In genomic region chr7:36765605-36766004, GRCh38 we compare ENCODE assay signal across 16 cellular contexts. TPM values are rescaled to one million over a fixed set of nuclear protein-coding genes. Genes with fewer than 3 reads are reported as not detected.
A peak's percentile ranks its signal among the peaks of the same experiment; 100 is the strongest.
DNase-seq lines count a peak whose midpoint lies in the region; ATAC-seq, FAIRE-seq and TF ChIP-seq lines count a peak whose summit lies in the region.
"Had no signal": no experiment of that assay in that cellular context is flagged by ENCODE, and none has a peak within 500 bp of the region (broad histone marks: within the 10 kb centered on the region; RNA-seq: fewer than 3 reads in every experiment).

No MANE protein-coding gene starts in this region.

- no peak overlapping the region for H3K18ac ChIP-seq in H1 (ENCODE audit: extremely low read depth, low read length)

- H4K5ac ChIP-seq in H1 (ENCODE audit: insufficient read length, low read depth, low read length), result no peak overlapping the region

- POLR2A ChIA-PET in H1 (lab: Charles Lee; ENCODE audit: partially characterized antibody), result interaction anchor here (0.6 kb wide), 1 partner anchor 722 kb away, joined by 5 read pairs; no protein-coding TSS in a partner anchor

- peak overlapping the region in 1 of 2 donors; percentile 18 for H3K4me3 Mint-ChIP-seq in activated T-cell treated with anti-CD3 and anti-CD28 coated beads, Interleukin-2, amount 50 U/mL, for 72 hours

- DNase-seq in activated T-cell treated with anti-CD3 and anti-CD28 coated beads, Interleukin-2, amount 50 U/mL, for 72 hours, result no peak
- no peak for DNase-seq in activated T-cell treated with anti-CD3 and anti-CD28 coated beads, Interleukin-2, amount 50 U/mL, for 1 hour
- DNase-seq in NB4 (ENCODE audit: low read depth) (peak; percentile 83), H1 (ENCODE audit: low read depth in 1 of 2, low spot score in 2 of 2) (no peak), KG1 (lab: John Stamatoyannopoulos, UW) (no peak)
- DNase-seq in stimulated activated naive CD8-positive, alpha-beta T cell treated with anti-CD3 and anti-CD28 coated beads, Interleukin-15, Interleukin-2, amounts not matched to agents 100 U/mL and 50 U/mL, for 24 hours, result no peak
- DNase-seq: activated T-cell treated with anti-CD3 and anti-CD28 coated beads for 4 hours, amniotic stem cell, midbrain, NCI-H1105, NCI-H2227 treated with DMSO at 0.1 percent for 48 hours, spleen had no signal

- H3K9ac ChIP-seq in H1 (replicated peaks in 1 of 4; ENCODE audit: extremely low read depth in 1 of 4, low read depth in 3 of 4, low read length in 3 of 4), result no peak overlapping the region

- H3K27ac Mint-ChIP-seq in activated T-cell treated with anti-CD3 and anti-CD28 coated beads, Interleukin-2, amount 50 U/mL, for 72 hours, result no peak overlapping the region

- peaks cover 3 to 4% of the 10 kb centered on the region in 2 donors for H3K9me3 Mint-ChIP-seq in activated T-cell treated with anti-CD3 and anti-CD28 coated beads, Interleukin-2, amount 50 U/mL, for 72 hours

- H3K27ac ChIP-seq in H1 (ENCODE audit: low read depth, low read length), result no peak overlapping the region
- H3K27ac ChIP-seq: spleen had no signal

- H3K23ac ChIP-seq in H1 (ENCODE audit: insufficient read length), result no peak overlapping the region

- H4K91ac ChIP-seq in H1 (replicated peaks; ENCODE audit: insufficient read length, low read length), result no peak overlapping the region

- H3K4me1 ChIP-seq in H1 (replicated peaks in 1 of 4; ENCODE audit: control insufficient read depth in 3 of 4, insufficient read depth in 4 of 4, low read length in 3 of 4), result peaks cover 0 to 14% (median 5%) of the 10 kb centered on the region in 4 experiments; a peak in 5 of 7 replicates

- no peak overlapping the region for H2AK5ac ChIP-seq in H1 (ENCODE audit: low read depth, low read length)

- no peak overlapping the region for H2BK5ac ChIP-seq in H1 (ENCODE audit: low read depth, low read length)

- H3K4me3 ChIP-seq in NB4 (ENCODE audit: low read depth, low read length) (no peak overlapping the region), H1 (ENCODE audit: extremely low read depth in 1 of 4, insufficient read depth in 2 of 4, low read depth in 3 of 4, low read length in 4 of 4) (no peak overlapping the region)
- H3K4me3 ChIP-seq: spleen had no signal

- H3K79me2 ChIP-seq in H1 (ENCODE audit: control insufficient read depth in 1 of 2, insufficient read depth in 2 of 2, low read length in 2 of 2), result no peaks in the 10 kb centered on the region

- peaks cover 25% of the 10 kb centered on the region for H3K4me1 Mint-ChIP-seq in activated T-cell treated with anti-CD3 and anti-CD28 coated beads, Interleukin-2, amount 50 U/mL, for 72 hours (ENCODE audit: low read depth)

- no peak overlapping the region for H3K4ac ChIP-seq in H1 (replicated peaks; ENCODE audit: insufficient read length, low read depth, low read length)

- no peak overlapping the region for H4K8ac ChIP-seq in H1 (ENCODE audit: extremely low read depth, insufficient read depth, low read length)

- H2BK12ac ChIP-seq in H1 (ENCODE audit: low read depth, low read length), result no peak overlapping the region

- no peaks in the 10 kb centered on the region for H3K36me3 Mint-ChIP-seq in activated T-cell treated with anti-CD3 and anti-CD28 coated beads, Interleukin-2, amount 50 U/mL, for 72 hours (ENCODE audit: insufficient read depth in 2 of 2)

- peak; percentile 42 for FAIRE-seq in H1 (lab: Jason Lieb, UNC)
- FAIRE-seq: endothelial cell of umbilical vein, keratinocyte had no signal

- CTCF ChIA-PET in H1 (lab: Charles Lee; ENCODE audit: partially characterized antibody), result interaction anchor here (0.9 to 1.6 kb wide), 5 partner anchors 9 to 44 kb away, joined by 3 to 5 read pairs (median 3); no protein-coding TSS in a partner anchor

- H2BK15ac ChIP-seq in H1 (ENCODE audit: low read length), result peak overlapping the region; percentile 23; the same call in 1 of the 2 replicates

- H2BK120ac ChIP-seq in H1 (replicated peaks; ENCODE audit: low read depth, low read length), result no peak overlapping the region

- no peak overlapping the region for H3K56ac ChIP-seq in H1 (replicated peaks; ENCODE audit: insufficient read length, low read depth, low read length)

- no peaks in the 10 kb centered on the region for H3K23me2 ChIP-seq in H1 (ENCODE audit: low read depth, low read length)

- no peaks in the 10 kb centered on the region for H3K27me3 Mint-ChIP-seq in activated T-cell treated with anti-CD3 and anti-CD28 coated beads, Interleukin-2, amount 50 U/mL, for 72 hours (ENCODE audit: low read depth)

- TF ChIP-seq RAD21 in H1 (IDR thresholded peaks at IDR 0.05 in 1 of 2, conservative IDR thresholded peaks at IDR 0.05 in 1 of 2; ENCODE audit: low read depth in 2 of 2, low read length in 2 of 2), result no peak

- H3K14ac ChIP-seq in H1 (ENCODE audit: insufficient read length), result no peak overlapping the region

- H2AFZ ChIP-seq in H1 (ENCODE audit: low read length), result no peak overlapping the region; the same call in 1 of the 2 replicates

- H2BK20ac ChIP-seq in H1 (ENCODE audit: low read length), result no peak overlapping the region

- peak; percentile 30 to 60 for ATAC-seq in activated T-cell treated with anti-CD3 and anti-CD28 coated beads, Interleukin-2, amount 50 U/mL, for 72 hours (replicated peaks in 1 of 2)
- ATAC-seq in stimulated activated naive CD8-positive, alpha-beta T cell treated with anti-CD3 and anti-CD28 coated beads, Interleukin-15, Interleukin-2, amounts not matched to agents 100 U/mL and 50 U/mL, for 24 hours, result peak; percentile 90
- ATAC-seq in GM21576 (IDR thresholded peaks at IDR 0.05; ENCODE audit: unreplicated experiment) (no peak), GM18858 (IDR thresholded peaks at IDR 0.05; ENCODE audit: unreplicated experiment) (no peak)

- H3K79me1 ChIP-seq in H1 (ENCODE audit: low read depth, low read length), result no peaks in the 10 kb centered on the region

- 65% methylated on average over 4 of the region's 4 CpGs; no CpG with 5 or more reads in 1 of the 2 experiments for WGBS in H1 (ENCODE audit: extremely low coverage in 1 of 2, insufficient coverage in 1 of 2, insufficient read length in 1 of 2, insufficient replicate concordance in 2 of 2, low coverage in 1 of 2, low lambda C conversion rate in 2 of 2, missing lambda C conversion rate in 1 of 2), 2 experiments

- no peak for TF ChIP-seq POLR2A in NB4 (IDR thresholded peaks at IDR 0.05; ENCODE audit: extremely low read depth, insufficient read length)
- TF ChIP-seq POLR2A in H1 (IDR thresholded peaks at IDR 0.05; ENCODE audit: control extremely low read depth in 1 of 2, low read depth in 2 of 2, low read length in 2 of 2), result no peak

- no peak for TF ChIP-seq EP300 in H1 (IDR thresholded peaks at IDR 0.05; ENCODE audit: borderline replicate concordance in 1 of 2, low read depth in 2 of 2, low read length in 2 of 2)

- H3K9me3 ChIP-seq in H1 (ENCODE audit: insufficient read depth in 2 of 2, low read depth in 1 of 2, low read length in 1 of 2), result no peaks in the 10 kb centered on the region
- H3K9me3 ChIP-seq: spleen had no signal

- no peaks in the 10 kb centered on the region for H3K36me3 ChIP-seq in H1 (ENCODE audit: control insufficient read depth in 2 of 4, insufficient read depth in 4 of 4, low read length in 3 of 4)
- H3K36me3 ChIP-seq: spleen had no signal

- H3K27me3 ChIP-seq in H1 (replicated peaks in 1 of 4; ENCODE audit: control insufficient read depth in 3 of 4, extremely low read depth in 1 of 4, insufficient read depth in 3 of 4, low read length in 3 of 4), result no peaks in the 10 kb centered on the region; a peak in 1 of 7 replicates
- H3K27me3 ChIP-seq: spleen had no signal

- no peak overlapping the region for H3K4me2 ChIP-seq in H1 (ENCODE audit: insufficient read depth in 1 of 2, low read depth in 2 of 2, low read length in 2 of 2)

- TF ChIP-seq CTCF in NB4 (IDR thresholded peaks at IDR 0.05; ENCODE audit: low read depth, low read length) (no peak), H1 (IDR thresholded peaks at IDR 0.05; ENCODE audit: control extremely low read depth in 1 of 3, insufficient read depth in 1 of 3, low read depth in 1 of 3, low read length in 3 of 3) (no peak)

- H4K20me1 ChIP-seq in H1 (replicated peaks in 1 of 2; ENCODE audit: control insufficient read depth in 1 of 2, insufficient read depth in 2 of 2, low read length in 2 of 2), result no peaks in the 10 kb centered on the region

TF ChIP-seq in H1, 55 proteins besides CTCF, POLR2A, EP300 and RAD21:
- peak; percentile 19; the same call in 1 of the 2 replicates for TF ChIP-seq ATF3 (IDR thresholded peaks at IDR 0.05; ENCODE audit: insufficient read depth, low read depth, low read length)
- TF ChIP-seq USF2 (IDR thresholded peaks at IDR 0.05; ENCODE audit: low read length), result peak; percentile 82
- no peak for TF ChIP-seq MAX (IDR thresholded peaks at IDR 0.05)
- TF ChIP-seq SIX5 (IDR thresholded peaks at IDR 0.05; ENCODE audit: low read depth, low read length), result peak; percentile 56

RNA-seq across cellular contexts. Expression of gene AOAH, which starts 41.3 kb away (rescaled TPM):
- 10 to 100 TPM; 18.8 to 23.5 TPM for total RNA-seq in activated T-cell treated with anti-CD3 and anti-CD28 coated beads, Interleukin-2, amount 50 U/mL, for 72 hours
- 0.55 TPM in 1 of 2 replicates, not detected in the other for total RNA-seq in H1 (2021; fragmentation: NEBNext Ultra II Directional; extraction: Animal tissue kit (Norgen Biotek cat#: 25700))
- polyA plus RNA-seq in H1 (2011; rRNA removed), result 0.08 and 0.30 TPM in 2 replicates
- 0.30 TPM for polyA plus RNA-seq in H1 (2011; cell fraction: cytosol; rRNA removed)
- 0.39 TPM for polyA plus RNA-seq in H1 (2011; cell fraction: nucleus; rRNA removed)
- 0.29 to 0.45 TPM in 2 of 4 replicates, not detected in the others for polyA plus RNA-seq in H1 (2012, experiment 1 of 2)
- not detected for polyA plus RNA-seq in H1 (2012, experiment 2 of 2)
- polyA plus RNA-seq in H1 (2013, experiment 1 of 2), result 0.10 TPM
- polyA plus RNA-seq in H1 (2013, experiment 2 of 2), result 0.07 TPM
- polyA minus RNA-seq in H1 (2011; rRNA and poly(A)+ RNA removed), result 0.54 TPM in 2 replicates
- polyA minus RNA-seq in H1 (2011; cell fraction: cytosol; rRNA and poly(A)+ RNA removed), result not detected
- 2.3 TPM for polyA minus RNA-seq in H1 (2011; cell fraction: nucleus; rRNA and poly(A)+ RNA removed)
- total RNA-seq: endothelial cell of umbilical vein had no signal
- polyA plus RNA-seq: endothelial cell of umbilical vein had no signal

Comparison
In these comparisons a context has a peak if more than half of its experiments do, and no peak if none do; other contexts are left out.
1. ATAC-seq: peak in activated T-cell treated with anti-CD3 and anti-CD28 coated beads, Interleukin-2, amount 50 U/mL, for 72 hours (2 of 2) and stimulated activated naive CD8-positive, alpha-beta T cell treated with anti-CD3 and anti-CD28 coated beads, Interleukin-15, Interleukin-2, amounts not matched to agents 100 U/mL and 50 U/mL, for 24 hours (single experiment); none in GM21576 (single experiment) and GM18858 (single experiment).
2. RNA of gene AOAH, which starts 41.3 kb away (total RNA-seq): 18.8 to 23.5 TPM in activated T-cell treated with anti-CD3 and anti-CD28 coated beads, Interleukin-2, amount 50 U/mL, for 72 hours; 0.55 TPM in H1; every median in the first group is over 10 times any median in the second.